ENCODE assay signal across 7 cellular contexts in the genomic region with DNA sequence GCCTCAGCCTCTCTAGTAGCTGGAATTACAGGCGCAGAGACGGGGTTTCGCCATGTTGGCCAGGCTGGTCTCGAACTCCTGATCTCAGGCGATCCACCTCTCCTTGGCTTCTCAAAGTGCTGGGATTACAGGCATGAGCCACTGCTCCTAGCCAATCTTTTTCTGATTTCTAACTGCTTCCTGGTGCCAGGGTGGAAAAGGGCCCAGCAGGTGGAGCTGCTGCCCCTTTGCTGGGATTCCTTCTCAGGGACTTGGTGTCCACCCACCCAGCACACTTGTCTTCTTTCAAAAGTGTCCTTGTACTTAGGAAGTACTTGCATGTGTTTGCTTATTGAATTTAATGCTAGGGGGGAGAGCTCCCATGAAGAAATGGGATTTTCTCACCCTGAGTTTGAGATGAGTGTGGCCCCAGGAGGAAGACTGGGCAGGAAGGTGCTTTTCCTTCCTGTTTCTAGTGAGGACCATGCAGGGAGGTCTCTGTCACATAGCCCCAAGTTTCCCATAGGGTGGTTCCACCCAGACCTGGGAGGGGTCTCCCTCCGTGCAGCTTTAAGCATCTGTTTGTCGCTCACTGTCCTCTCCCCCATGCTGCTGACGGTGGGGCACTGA. TPM values are rescaled to one million over a fixed set of nuclear protein-coding genes. Genes with fewer than 3 reads are reported as not detected.
DNase-seq lines count a peak whose midpoint lies in the region; ATAC-seq and TF ChIP-seq lines count a peak whose summit lies in the region.

No MANE protein-coding gene starts in this region.

- DNase-seq in DMS53 treated with DMSO at 0.1 percent for 48 hours (lab: John Stamatoyannopoulos, UW; ENCODE audit: unreplicated experiment) (peak; percentile 30), HL-60 (ENCODE audit: low read depth in 1 of 2, low spot score in 1 of 2) (no peak), SK-MEL-5 (ENCODE audit: low read depth, low spot score) (peak; percentile 78), endothelial cell (ENCODE audit: low spot score) (peak; percentile 71)

- no peaks in the 10 kb centered on the region for H3F3A ChIP-seq in neural cell (ENCODE audit: insufficient read depth, low read length, poor library complexity, severe bottlenecking)

- no peak overlapping the region for H2AFZ ChIP-seq in neural cell (ENCODE audit: low read depth, low read length)

- H3K27ac ChIP-seq in HL-60 (replicated peaks) = no peak overlapping the region
- no peak overlapping the region for H3K27ac ChIP-seq in neural cell (ENCODE audit: low read length)

- H3K36me3 Mint-ChIP-seq in endothelial cell (ENCODE audit: low read depth, unreplicated experiment) = peaks cover 40% of the 10 kb centered on the region

- ATAC-seq in GM21447 (IDR thresholded peaks at IDR 0.05; ENCODE audit: unreplicated experiment) = no peak
- no peak for ATAC-seq in GM21619 (IDR thresholded peaks at IDR 0.05; ENCODE audit: unreplicated experiment)

- peak overlapping the region; percentile 94 for H3K27ac Mint-ChIP-seq in endothelial cell (ENCODE audit: unreplicated experiment)

- no peak overlapping the region for H3K9ac ChIP-seq in neural cell (ENCODE audit: low read length)

- in situ Hi-C loops in SK-MEL-5 (cut with HindIII; ENCODE audit: low pct_unique_long_range_greater_than_20kb, low sequenced_read_pairs) = no loop called here

- H4K20me1 ChIP-seq in neural cell (ENCODE audit: insufficient read depth) = no peaks in the 10 kb centered on the region

- no peaks in the 10 kb centered on the region for H3K9me3 Mint-ChIP-seq in endothelial cell (ENCODE audit: unreplicated experiment)

- no peaks in the 10 kb centered on the region for H3K9me2 ChIP-seq in neural cell (ENCODE audit: insufficient read depth, low read length)

- no peak for TF ChIP-seq EP300 in neural cell (conservative IDR thresholded peaks at IDR 0.05; ENCODE audit: poor library complexity, severe bottlenecking)

- TF ChIP-seq CTCF in HL-60 (IDR thresholded peaks at IDR 0.05; ENCODE audit: insufficient read depth, low read length) (peak; percentile 20), endothelial cell (IDR thresholded peaks at IDR 0.05; ENCODE audit: unreplicated experiment) (peak; percentile 58), neural cell (IDR thresholded peaks at IDR 0.05; ENCODE audit: poor library complexity, severe bottlenecking) (peak; percentile 90)

- H3K4me3 Mint-ChIP-seq in endothelial cell (ENCODE audit: unreplicated experiment) = peak overlapping the region; percentile 48

- peaks cover 6% of the 10 kb centered on the region for H3K27me3 Mint-ChIP-seq in endothelial cell (ENCODE audit: unreplicated experiment)

- no peak overlapping the region for H3K4me2 ChIP-seq in neural cell (ENCODE audit: low read length)

- peak; percentile 94 for TF ChIP-seq RAD21 in neural cell (conservative IDR thresholded peaks at IDR 0.05)

- H3K4me1 Mint-ChIP-seq in endothelial cell (ENCODE audit: unreplicated experiment) = peaks cover 58% of the 10 kb centered on the region

- H3K4me3 ChIP-seq in HL-60 (replicated peaks; ENCODE audit: insufficient read depth, low read length) (no peak overlapping the region), neural cell (ENCODE audit: low read length) (no peak overlapping the region)

- no peaks in the 10 kb centered on the region for H3K9me3 ChIP-seq in neural cell (ENCODE audit: low read length)

- H3K79me2 ChIP-seq in neural cell (replicated peaks; ENCODE audit: insufficient read depth, low read length) = no peaks in the 10 kb centered on the region

- no peaks in the 10 kb centered on the region for H3K27me3 ChIP-seq in HL-60 (ENCODE audit: insufficient read depth, poor library complexity, severe bottlenecking)
- no peaks in the 10 kb centered on the region for H3K27me3 ChIP-seq in neural cell (ENCODE audit: insufficient read depth, low read depth, low read length)

- peaks cover 9% of the 10 kb centered on the region for H3K36me3 ChIP-seq in neural cell (ENCODE audit: insufficient read depth, low read length)

TF ChIP-seq in neural cell, 6 proteins besides CTCF, POLR2A, EP300 and RAD21:
- TF ChIP-seq SMC3 (conservative IDR thresholded peaks at IDR 0.05; ENCODE audit: poor library complexity) (peak; percentile 97), POLR2AphosphoS5 (IDR thresholded peaks at IDR 0.05) (no peak), MXI1 (conservative IDR thresholded peaks at IDR 0.05; ENCODE audit: poor library complexity, severe bottlenecking) (peak; percentile 24)

RNA-seq across cellular contexts. Expression of gene UTP11, which starts 14.2 kb away (rescaled TPM):
- total RNA-seq in SK-MEL-5 (2014; rRNA removed; shearing (Covaris generic)) = 73.1 and 79.0 TPM in 2 replicates
- polyA plus RNA-seq in SK-MEL-5 (2015; cell fraction: cytosol; rRNA removed) = 60.9 and 62.2 TPM in 2 replicates
- polyA plus RNA-seq in SK-MEL-5 (2015; cell fraction: nucleus; rRNA removed) = 17.1 and 24.8 TPM in 2 replicates
- 44.7 TPM for total RNA-seq in endothelial cell (ENCODE audit: unreplicated experiment)
- 86.4 and 144 TPM in 2 replicates for polyA plus RNA-seq in neural cell
- 49.9 and 62.7 TPM in 2 replicates for polyA minus RNA-seq in neural cell

RNA-seq across cellular contexts. Expression of gene POU3F1, which starts 19.9 kb away (rescaled TPM):
- 3.0 and 4.0 TPM in 2 replicates for total RNA-seq in SK-MEL-5 (2014; rRNA removed; shearing (Covaris generic))
- 3.7 and 5.1 TPM in 2 replicates for polyA plus RNA-seq in SK-MEL-5 (2015; cell fraction: cytosol; rRNA removed)
- 0.76 and 2.8 TPM in 2 replicates for polyA plus RNA-seq in SK-MEL-5 (2015; cell fraction: nucleus; rRNA removed)
- total RNA-seq in endothelial cell (ENCODE audit: unreplicated experiment) = 1.2 TPM
- 2.6 and 3.1 TPM in 2 replicates for polyA plus RNA-seq in neural cell
- polyA minus RNA-seq in neural cell = 4.9 and 6.6 TPM in 2 replicates

RNA-seq across cellular contexts. Expression of gene FHL3, which starts 21.4 kb away (rescaled TPM):
- 6.1 and 7.1 TPM in 2 replicates for total RNA-seq in SK-MEL-5 (2014; rRNA removed; shearing (Covaris generic))
- 18.3 and 20.0 TPM in 2 replicates for polyA plus RNA-seq in SK-MEL-5 (2015; cell fraction: cytosol; rRNA removed)
- 8.6 and 12.2 TPM in 2 replicates for polyA plus RNA-seq in SK-MEL-5 (2015; cell fraction: nucleus; rRNA removed)
- 142 TPM for total RNA-seq in endothelial cell (ENCODE audit: unreplicated experiment)
- 3.3 and 3.5 TPM in 2 replicates for polyA plus RNA-seq in neural cell
- 1.2 TPM in 2 replicates for polyA minus RNA-seq in neural cell

RNA-seq across cellular contexts. Expression of gene SF3A3, which starts 36.9 kb away (rescaled TPM):
- 105 and 107 TPM in 2 replicates for total RNA-seq in SK-MEL-5 (2014; rRNA removed; shearing (Covaris generic))
- 57.8 and 66.1 TPM in 2 replicates for polyA plus RNA-seq in SK-MEL-5 (2015; cell fraction: cytosol; rRNA removed)
- 49.3 and 57.5 TPM in 2 replicates for polyA plus RNA-seq in SK-MEL-5 (2015; cell fraction: nucleus; rRNA removed)
- 59.2 TPM for total RNA-seq in endothelial cell (ENCODE audit: unreplicated experiment)
- 104 and 123 TPM in 2 replicates for polyA plus RNA-seq in neural cell
- 111 and 133 TPM in 2 replicates for polyA minus RNA-seq in neural cell

Comparison
In these comparisons a context has a peak if more than half of its experiments do, and no peak if none do; other contexts are left out.
1. DNase-seq: peak in DMS53 treated with DMSO at 0.1 percent for 48 hours (single experiment), SK-MEL-5 (single experiment) and endothelial cell (single experiment); none in HL-60 (0 of 2).
2. CTCF ChIP-seq: peak in every context shown above with its lines; median percentile 90 in neural cell; 58 in endothelial cell; 20 in HL-60.
3. RNA of gene FHL3, which starts 21.4 kb away (total RNA-seq): 142 TPM in endothelial cell (single experiment); 6.1 to 7.1 TPM in SK-MEL-5; every median in the first group is over 10 times any median in the second.